ENCODE assay signal across 23 cellular contexts in genomic region chr14:45787167-45787566, GRCh38.
"Had no signal": no experiment of that assay in that cellular context is flagged by ENCODE, and none has a peak within 500 bp of the region (broad histone marks: within the 10 kb centered on the region; RNA-seq: fewer than 3 reads in every experiment).

No MANE protein-coding gene starts in this region.

- H3K9me3 ChIP-seq: thyroid gland had no signal

- H3K4me3 Mint-ChIP-seq: effector memory CD8-positive, alpha-beta T cell; immature natural killer cell; naive B cell; nephron had no signal

- H3K4me2 ChIP-seq: smooth muscle cell had no signal

- H3K27me3 Mint-ChIP-seq: effector memory CD8-positive, alpha-beta T cell; naive B cell; progenitor cell of endocrine pancreas had no signal

- H3K36me3 ChIP-seq: pancreas, thyroid gland, upper lobe of left lung, vagina had no signal

- H3K4me1 ChIP-seq: pancreas, thyroid gland, upper lobe of left lung, vagina had no signal

- H3K4me1 Mint-ChIP-seq: immature natural killer cell, naive B cell, nephron had no signal

- H3K27me3 ChIP-seq: foreskin keratinocyte, pancreas, thyroid gland, upper lobe of left lung, vagina had no signal

- H3K4me3 ChIP-seq: lung, pancreas, smooth muscle cell, thyroid gland, upper lobe of left lung, vagina had no signal

- ATAC-seq: effector memory CD8-positive, alpha-beta T cell; foreskin keratinocyte; left cardiac atrium; left ventricle myocardium superior; pancreas; right cardiac atrium had no signal

- H3K27ac ChIP-seq: foreskin keratinocyte, pancreas, thyroid gland, upper lobe of left lung, vagina had no signal

- FAIRE-seq: kidney, pancreas had no signal

- H3K27ac Mint-ChIP-seq: effector memory CD8-positive, alpha-beta T cell; immature natural killer cell; naive B cell; nephron; progenitor cell of endocrine pancreas had no signal

- DNase-seq: effector memory CD8-positive, alpha-beta T cell; erythroblast; foreskin keratinocyte; head of caudate nucleus; hippocampal formation; immature natural killer cell; kidney; left cardiac atrium; left ventricle myocardium superior; mesenchymal stem cell; naive B cell; occipital lobe; pancreas; stimulated activated CD4-positive, alpha-beta T cell treated with anti-CD3 and anti-CD28 coated beads, Interleukin-2, amount 100 ng/mL, for 48 hours; stimulated activated naive CD4-positive, alpha-beta T cell treated with Interleukin-2 at 50 U/mL for 16 hours; thyroid gland; upper lobe of left lung had no signal
